13 cellular contexts compared by ENCODE assay signal in the genomic region with DNA sequence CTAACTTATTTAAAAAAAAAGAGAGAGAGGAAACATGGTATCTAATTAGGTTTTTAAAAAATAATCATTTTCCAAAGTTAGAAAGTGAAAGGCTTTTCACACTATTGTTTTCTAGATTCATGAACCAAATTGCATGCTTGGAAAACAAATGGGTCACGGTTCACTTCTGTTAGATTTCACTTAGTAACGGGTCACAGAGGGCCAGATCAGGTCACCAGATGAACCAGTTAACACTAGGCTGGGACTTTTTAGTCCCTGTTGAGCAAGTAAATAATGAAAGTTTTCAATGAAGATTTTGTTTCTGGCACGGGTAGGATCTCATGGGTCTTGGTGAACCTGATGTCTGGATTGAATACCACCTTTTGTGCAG.
A peak's percentile ranks its signal among the peaks of the same experiment; 100 is the strongest.
DNase-seq lines count a peak whose midpoint lies in the region; ATAC-seq, FAIRE-seq and TF ChIP-seq lines count a peak whose summit lies in the region.
"Had no signal": no experiment of that assay in that cellular context is flagged by ENCODE, and none has a peak within 500 bp of the region (broad histone marks: within the 10 kb centered on the region; RNA-seq: fewer than 3 reads in every experiment).

No MANE protein-coding gene starts in this region.

- ATAC-seq in HG03520 (IDR thresholded peaks at IDR 0.05; ENCODE audit: unreplicated experiment) (no peak), GM21786 (IDR thresholded peaks at IDR 0.05; ENCODE audit: unreplicated experiment) (no peak)

- intact Hi-C loops in MCF 10A (cut with micrococcal nuclease): loop anchor here (2.0 kb wide), 3 partner anchors 262 to 564 kb away; no protein-coding TSS in a partner anchor

- H3K9ac ChIP-seq in BLaER1 treated with 17β-estradiol and CSF1 and Interleukin-3, amounts not matched to agents 10 nM and 100 nM: peak overlapping the region in 4 of 11 experiments; percentile 10 to 47 (median 40); a peak in 5 of 22 replicates
- H3K9ac ChIP-seq in astrocyte (ENCODE audit: low read length) (peak overlapping the region; percentile 30), neural progenitor cell (no peak overlapping the region)

- H3K9me3 Mint-ChIP-seq in HFFc6: no peaks in the 10 kb centered on the region
- H3K9me3 Mint-ChIP-seq in astrocyte (ENCODE audit: unreplicated experiment): no peaks in the 10 kb centered on the region
- peaks cover 13% of the 10 kb centered on the region for H3K9me3 Mint-ChIP-seq in neural progenitor cell
- no peaks in the 10 kb centered on the region for H3K9me3 Mint-ChIP-seq in MCF 10A (ENCODE audit: unreplicated experiment)
- H3K9me3 Mint-ChIP-seq: activated naive CD8-positive, alpha-beta T cell treated with anti-CD3 and anti-CD28 coated beads, Interleukin-2, amount 10 ng/mL, durations not matched to agents 7 days and 5 days had no signal

- TF ChIP-seq CTCF in HFFc6 (IDR thresholded peaks at IDR 0.05) (no peak), astrocyte (IDR thresholded peaks at IDR 0.05; ENCODE audit: insufficient read depth, low read depth, low read length) (no peak), neural progenitor cell (IDR thresholded peaks at IDR 0.05) (no peak), MCF 10A (IDR thresholded peaks at IDR 0.05; ENCODE audit: unreplicated experiment) (no peak)

- DNase-seq in HFFc6 (no peak), astrocyte (ENCODE audit: low read depth) (no peak), neural progenitor cell (ENCODE audit: low spot score) (no peak), MCF 10A (ENCODE audit: unreplicated experiment) (no peak), SJCRH30 (no peak)
- DNase-seq: activated naive CD8-positive, alpha-beta T cell treated with anti-CD3 and anti-CD28 coated beads, Interleukin-2, amount 10 ng/mL, durations not matched to agents 7 days and 5 days; kidney had no signal

- H3K27ac Mint-ChIP-seq in HFFc6: peak overlapping the region; percentile 79
- peak overlapping the region; percentile 90 for H3K27ac Mint-ChIP-seq in astrocyte (ENCODE audit: unreplicated experiment)
- peak overlapping the region; percentile 95 for H3K27ac Mint-ChIP-seq in neural progenitor cell
- no peak overlapping the region for H3K27ac Mint-ChIP-seq in MCF 10A (ENCODE audit: low read depth, unreplicated experiment)
- H3K27ac Mint-ChIP-seq: activated naive CD8-positive, alpha-beta T cell treated with anti-CD3 and anti-CD28 coated beads, Interleukin-2, amount 10 ng/mL, durations not matched to agents 7 days and 5 days had no signal

- H2AFZ ChIP-seq in astrocyte (ENCODE audit: low read depth, low read length) (no peak overlapping the region), neural progenitor cell (replicated peaks) (no peak overlapping the region)

- H3K4me1 Mint-ChIP-seq in HFFc6 (ENCODE audit: low read depth) (peaks cover 31% of the 10 kb centered on the region), astrocyte (ENCODE audit: low read depth, unreplicated experiment) (peaks cover 11% of the 10 kb centered on the region), neural progenitor cell (peaks cover 37% of the 10 kb centered on the region), MCF 10A (ENCODE audit: insufficient read depth, unreplicated experiment) (peaks cover 10% of the 10 kb centered on the region)

- H3F3A ChIP-seq in neural progenitor cell (ENCODE audit: low read depth): peaks cover 4% of the 10 kb centered on the region

- H3K4me3 Mint-ChIP-seq in HFFc6: peak overlapping the region; percentile 75; the same call in 1 of the 2 replicates
- H3K4me3 Mint-ChIP-seq in astrocyte (ENCODE audit: unreplicated experiment): no peak overlapping the region
- H3K4me3 Mint-ChIP-seq in neural progenitor cell: peak overlapping the region; percentile 65
- H3K4me3 Mint-ChIP-seq in MCF 10A (ENCODE audit: unreplicated experiment): no peak overlapping the region

- no TSS peak for BruUV-seq in MCF 10A (replicated peaks; lab: Mats Ljungman, UMichigan)

- no peak for FAIRE-seq in astrocyte (lab: Jason Lieb, UNC)

- H3K36me3 ChIP-seq in BLaER1 treated with 17β-estradiol and CSF1 and Interleukin-3, amounts not matched to agents 10 nM and 100 nM: no peaks in the 10 kb centered on the region
- H3K36me3 ChIP-seq in astrocyte (ENCODE audit: insufficient read depth, low read length) (no peaks in the 10 kb centered on the region), neural progenitor cell (no peaks in the 10 kb centered on the region), SJCRH30 (no peaks in the 10 kb centered on the region)
- H3K36me3 ChIP-seq: cardiac muscle cell had no signal

- no peaks in the 10 kb centered on the region for H3K27me3 ChIP-seq in BLaER1 treated with 17β-estradiol and CSF1 and Interleukin-3, amounts not matched to agents 10 nM and 100 nM
- no peaks in the 10 kb centered on the region for H3K27me3 ChIP-seq in astrocyte (ENCODE audit: insufficient read depth, low read length)
- no peaks in the 10 kb centered on the region for H3K27me3 ChIP-seq in neural progenitor cell
- no peaks in the 10 kb centered on the region for H3K27me3 ChIP-seq in SJCRH30
- H3K27me3 ChIP-seq: cardiac muscle cell, hepatocyte had no signal

- peak overlapping the region in 9 of 11 experiments; percentile 10 to 63 (median 47); a peak in 15 of 22 replicates for H3K4me2 ChIP-seq in BLaER1 treated with 17β-estradiol and CSF1 and Interleukin-3, amounts not matched to agents 10 nM and 100 nM
- H3K4me2 ChIP-seq in astrocyte (ENCODE audit: low read length): peak overlapping the region; percentile 71
- H3K4me2 ChIP-seq in neural progenitor cell: peak overlapping the region; percentile 1

- peaks cover 8 to 29% (median 20%) of the 10 kb centered on the region in 10 experiments; a peak in 17 of 20 replicates for H3K4me1 ChIP-seq in BLaER1 treated with 17β-estradiol and CSF1 and Interleukin-3, amounts not matched to agents 10 nM and 100 nM
- H3K4me1 ChIP-seq in astrocyte (ENCODE audit: insufficient read depth, low read length) (peaks cover 11% of the 10 kb centered on the region), neural progenitor cell (peaks cover 16% of the 10 kb centered on the region), SJCRH30 (no peaks in the 10 kb centered on the region)

- H3K36me3 Mint-ChIP-seq in HFFc6 (ENCODE audit: low read depth): 0 out of 2 replicates have a peak, but pooled peaks cover 4% of the 10 kb centered on the region
- H3K36me3 Mint-ChIP-seq in astrocyte (ENCODE audit: low read depth, unreplicated experiment): no peaks in the 10 kb centered on the region
- H3K36me3 Mint-ChIP-seq in neural progenitor cell: peaks cover 3% of the 10 kb centered on the region
- H3K36me3 Mint-ChIP-seq in MCF 10A (ENCODE audit: insufficient read depth, unreplicated experiment): no peaks in the 10 kb centered on the region
- H3K36me3 Mint-ChIP-seq: activated naive CD8-positive, alpha-beta T cell treated with anti-CD3 and anti-CD28 coated beads, Interleukin-2, amount 10 ng/mL, durations not matched to agents 7 days and 5 days had no signal

- H4K20me1 ChIP-seq in BLaER1 treated with 17β-estradiol and CSF1 and Interleukin-3, amounts not matched to agents 10 nM and 100 nM: no peaks in the 10 kb centered on the region
- no peaks in the 10 kb centered on the region for H4K20me1 ChIP-seq in astrocyte (ENCODE audit: insufficient read depth, low read length)
- no peaks in the 10 kb centered on the region for H4K20me1 ChIP-seq in neural progenitor cell (ENCODE audit: low read depth)

- no peak overlapping the region for H3K4me3 ChIP-seq in BLaER1 treated with 17β-estradiol and CSF1 and Interleukin-3, amounts not matched to agents 10 nM and 100 nM
- no peak overlapping the region for H3K4me3 ChIP-seq in astrocyte (ENCODE audit: insufficient read depth, low read depth, low read length)
- H3K4me3 ChIP-seq in neural progenitor cell: no peak overlapping the region
- H3K4me3 ChIP-seq in SJCRH30: no peak overlapping the region
- H3K4me3 ChIP-seq: cardiac muscle cell, hepatocyte, SK-N-MC had no signal

- H3K79me2 ChIP-seq in astrocyte (ENCODE audit: insufficient read depth, low read length): no peaks in the 10 kb centered on the region
- no peaks in the 10 kb centered on the region for H3K79me2 ChIP-seq in neural progenitor cell (ENCODE audit: low read depth)
- H3K79me2 ChIP-seq: hepatocyte had no signal

- no peaks in the 10 kb centered on the region for H3K27me3 Mint-ChIP-seq in HFFc6 (ENCODE audit: insufficient read depth)
- H3K27me3 Mint-ChIP-seq in astrocyte (ENCODE audit: low read depth, unreplicated experiment): no peaks in the 10 kb centered on the region
- H3K27me3 Mint-ChIP-seq in neural progenitor cell (ENCODE audit: insufficient read depth, low read depth): peaks cover 7% of the 10 kb centered on the region
- H3K27me3 Mint-ChIP-seq in MCF 10A (ENCODE audit: insufficient read depth, unreplicated experiment): no peaks in the 10 kb centered on the region
- H3K27me3 Mint-ChIP-seq: activated naive CD8-positive, alpha-beta T cell treated with anti-CD3 and anti-CD28 coated beads, Interleukin-2, amount 10 ng/mL, durations not matched to agents 7 days and 5 days had no signal

- CTCF ChIA-PET in MCF 10A (lab: Yijun Ruan, JAX): interaction anchor here (0.5 to 6.1 kb wide), 23 partner anchors 9 to 1088 kb away, joined by 3 to 75 read pairs (median 4); no protein-coding TSS in a partner anchor

- POLR2A ChIA-PET in MCF 10A (lab: Yijun Ruan, JAX): interaction anchor here (1.8 to 2.1 kb wide), 2 partner anchors 207 to 582 kb away, joined by 4 read pairs; no protein-coding TSS in a partner anchor

- H3K9me3 ChIP-seq in BLaER1 treated with 17β-estradiol and CSF1 and Interleukin-3, amounts not matched to agents 10 nM and 100 nM (replicated peaks in 1 of 11): peaks cover 0 to 18% (median 12%) of the 10 kb centered on the region in 11 experiments; a peak in 14 of 22 replicates
- H3K9me3 ChIP-seq in astrocyte (ENCODE audit: insufficient read depth, low read depth, low read length): no peaks in the 10 kb centered on the region
- no peaks in the 10 kb centered on the region for H3K9me3 ChIP-seq in neural progenitor cell (ENCODE audit: low read depth)
- H3K9me3 ChIP-seq in SJCRH30 (replicated peaks): no peaks in the 10 kb centered on the region

- peak overlapping the region in 8 of 11 experiments; percentile 31 to 57 (median 44); a peak in 14 of 22 replicates for H3K27ac ChIP-seq in BLaER1 treated with 17β-estradiol and CSF1 and Interleukin-3, amounts not matched to agents 10 nM and 100 nM
- no peak overlapping the region for H3K27ac ChIP-seq in astrocyte (ENCODE audit: low read depth, low read length)
- H3K27ac ChIP-seq in neural progenitor cell: no peak overlapping the region
- no peak overlapping the region for H3K27ac ChIP-seq in SJCRH30
- H3K27ac ChIP-seq: cardiac muscle cell, SK-N-MC had no signal

Comparison
In these comparisons a context has a peak if more than half of its experiments do, and no peak if none do; other contexts are left out.
1. H3K27ac ChIP-seq: peak in BLaER1 treated with 17β-estradiol and CSF1 and Interleukin-3, amounts not matched to agents 10 nM and 100 nM (8 of 11); none in astrocyte (single experiment), neural progenitor cell (single experiment) and SJCRH30 (single experiment).
2. H3K4me2 ChIP-seq: peak in every context shown above with its lines; median percentile 71 in astrocyte; 47 in BLaER1 treated with 17β-estradiol and CSF1 and Interleukin-3, amounts not matched to agents 10 nM and 100 nM; 1 in neural progenitor cell.
3. H3K4me3 Mint-ChIP-seq: peak in HFFc6 (single experiment) and neural progenitor cell (single experiment); none in astrocyte (single experiment) and MCF 10A (single experiment).